In the genomic region with DNA sequence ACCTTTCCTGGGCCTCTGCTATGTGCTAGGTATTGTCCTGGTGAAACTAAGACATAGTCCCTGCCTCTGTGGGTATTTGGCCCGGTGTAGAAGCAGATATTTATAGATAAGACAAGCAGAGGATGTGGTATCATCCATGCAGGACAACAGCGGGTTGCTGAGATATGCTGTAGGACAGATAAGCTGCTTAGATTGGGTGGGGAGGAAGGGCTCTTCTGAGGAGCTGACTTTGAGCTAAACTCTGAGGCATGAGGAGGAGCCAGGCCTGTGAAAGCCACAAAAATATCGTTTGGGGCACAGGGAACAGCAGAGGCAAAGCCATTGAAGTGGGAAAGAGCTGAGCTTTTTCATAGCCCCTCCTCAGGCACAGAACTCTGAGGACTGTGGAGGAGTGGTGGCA, we compare ENCODE assay signal across 11 cellular contexts.
"Had no signal": no experiment of that assay in that cellular context is flagged by ENCODE, and none has a peak within 500 bp of the region (broad histone marks: within the 10 kb centered on the region; RNA-seq: fewer than 3 reads in every experiment).

No MANE protein-coding gene starts in this region.

- H3K4me3 ChIP-seq: tibial artery had no signal

- H3K4me3 Mint-ChIP-seq: dendritic cell treated with granulocyte-macrophage colony-stimulating factor and Interleukin-4, amounts not matched to agents 40 ng/mL and 50 ng/mL, for 4 days had no signal

- DNase-seq: activated effector memory CD4-positive, alpha-beta T cell treated with Interleukin-2 at 50 U/mL for 16 hours; activated T-cell treated with anti-CD3 and anti-CD28 coated beads, Interleukin-2, amount 50 U/mL, for 1 hour; cerebellar nuclear complex; effector memory CD8-positive, alpha-beta T cell; hippocampal formation; midbrain; posterior cingulate gyrus; small intestine; tibial artery had no signal

- H3K27me3 ChIP-seq: tibial artery had no signal

- H3K9me3 ChIP-seq: tibial artery had no signal

- ATAC-seq: activated naive CD4-positive, alpha-beta T cell treated with anti-CD3 and anti-CD28 coated beads, Interleukin-2, amount 50 U/mL, for 72 hours; effector memory CD8-positive, alpha-beta T cell had no signal

- H3K36me3 ChIP-seq: tibial artery had no signal

- H3K9me3 Mint-ChIP-seq: dendritic cell treated with granulocyte-macrophage colony-stimulating factor and Interleukin-4, amounts not matched to agents 40 ng/mL and 50 ng/mL, for 4 days; effector memory CD8-positive, alpha-beta T cell had no signal

- H3K4me1 ChIP-seq: tibial artery had no signal

- H3K27ac Mint-ChIP-seq: activated naive CD4-positive, alpha-beta T cell treated with anti-CD3 and anti-CD28 coated beads, Interleukin-2, amount 50 U/mL, for 72 hours; dendritic cell treated with granulocyte-macrophage colony-stimulating factor and Interleukin-4, amounts not matched to agents 40 ng/mL and 50 ng/mL, for 4 days; effector memory CD8-positive, alpha-beta T cell had no signal

- H3K27me3 Mint-ChIP-seq: dendritic cell treated with granulocyte-macrophage colony-stimulating factor and Interleukin-4, amounts not matched to agents 40 ng/mL and 50 ng/mL, for 4 days; effector memory CD8-positive, alpha-beta T cell had no signal

- H3K27ac ChIP-seq: tibial artery had no signal
